ENCODE assay signal across 10 cellular contexts in the genomic region with DNA sequence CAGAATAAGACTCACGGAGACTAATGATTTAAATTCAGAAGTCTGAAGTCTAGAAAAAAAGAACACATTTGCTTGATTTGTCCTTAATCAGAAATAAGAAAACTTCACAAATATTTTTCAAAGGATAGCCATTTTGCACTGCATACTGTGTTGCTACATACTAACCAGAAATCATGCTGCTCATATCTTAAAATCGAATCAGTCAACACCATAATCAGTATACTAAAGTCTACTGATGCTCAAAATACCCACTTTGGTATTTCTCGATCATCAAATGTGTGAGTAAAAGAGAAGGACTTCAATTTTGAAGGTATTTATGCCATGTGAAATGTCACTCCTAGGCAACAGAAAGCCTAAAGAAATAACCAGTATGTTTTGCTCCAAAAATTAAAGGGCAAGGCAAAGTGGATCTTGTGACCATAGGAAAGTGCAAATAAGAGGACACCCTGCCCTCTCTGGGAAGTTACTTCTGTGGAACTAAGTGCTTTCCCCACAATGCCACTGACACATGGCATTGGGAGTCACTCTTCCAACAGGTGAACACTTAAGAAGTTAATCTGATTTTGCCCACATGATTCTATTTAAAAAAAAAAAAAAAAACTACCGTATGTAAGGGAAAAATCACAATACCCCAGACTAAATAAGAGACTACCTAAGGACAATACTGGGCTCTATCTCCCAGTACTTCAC. TPM values are rescaled to one million over a fixed set of nuclear protein-coding genes. Genes with fewer than 3 reads are reported as not detected.
DNase-seq lines count a peak whose midpoint lies in the region; ATAC-seq and TF ChIP-seq lines count a peak whose summit lies in the region.
"Had no signal": no experiment of that assay in that cellular context is flagged by ENCODE, and none has a peak within 500 bp of the region (broad histone marks: within the 10 kb centered on the region; RNA-seq: fewer than 3 reads in every experiment).

No MANE protein-coding gene starts in this region.

- intact Hi-C loops in mucosa of descending colon (cut with DNase I, micrococcal nuclease): no loop called here

- H3K9me3 Mint-ChIP-seq in activated CD4-positive, alpha-beta T cell treated with anti-CD3 and anti-CD28 coated beads, Interleukin-2, amount 10 ng/mL, durations not matched to agents 7 days and 5 days: no peaks in the 10 kb centered on the region
- H3K9me3 Mint-ChIP-seq in activated naive CD8-positive, alpha-beta T cell (ENCODE audit: low read depth): no peaks in the 10 kb centered on the region
- peaks cover 0 to 2% (median 0%) of the 10 kb centered on the region in 6 donors for H3K9me3 Mint-ChIP-seq in immature natural killer cell

- no peaks in the 10 kb centered on the region for H3K9me3 ChIP-seq in mucosa of descending colon
- H3K9me3 ChIP-seq: A549 had no signal

- DNase-seq in activated CD4-positive, alpha-beta T cell treated with anti-CD3 and anti-CD28 coated beads, Interleukin-2, amount 10 ng/mL, durations not matched to agents 7 days and 5 days: no peak
- no peak for DNase-seq in activated CD4-positive, alpha-beta T cell treated with anti-CD3 and anti-CD28 coated beads, Interleukin-2, amount 50 U/mL, for 1 hour
- DNase-seq in immature natural killer cell (no peak), superior temporal gyrus (ENCODE audit: extremely low spot score) (peak; percentile 54), left lobe of liver (ENCODE audit: low spot score) (no peak), mucosa of descending colon (no peak), NOMO-1 treated with dmso at 0.1 percent for 144 hours (lab: John Stamatoyannopoulos, UW; ENCODE audit: unreplicated experiment) (no peak)
- DNase-seq: NCI-H187 treated with DMSO at 0.1 percent for 48 hours had no signal

- peak overlapping the region; percentile 92 for H3K4me3 Mint-ChIP-seq in activated CD4-positive, alpha-beta T cell treated with anti-CD3 and anti-CD28 coated beads, Interleukin-2, amount 10 ng/mL, durations not matched to agents 7 days and 5 days
- H3K4me3 Mint-ChIP-seq in activated naive CD8-positive, alpha-beta T cell: peak overlapping the region; percentile 92
- H3K4me3 Mint-ChIP-seq in immature natural killer cell: peak overlapping the region; percentile 89 to 95 (median 90)

- peaks cover 11% of the 10 kb centered on the region for H3K36me3 Mint-ChIP-seq in activated CD4-positive, alpha-beta T cell treated with anti-CD3 and anti-CD28 coated beads, Interleukin-2, amount 10 ng/mL, durations not matched to agents 7 days and 5 days (ENCODE audit: low read depth)
- no peaks in the 10 kb centered on the region for H3K36me3 Mint-ChIP-seq in activated naive CD8-positive, alpha-beta T cell
- H3K36me3 Mint-ChIP-seq in immature natural killer cell: no peaks in the 10 kb centered on the region

- peak overlapping the region; percentile 72 for H3K27ac Mint-ChIP-seq in activated CD4-positive, alpha-beta T cell treated with anti-CD3 and anti-CD28 coated beads, Interleukin-2, amount 10 ng/mL, durations not matched to agents 7 days and 5 days
- peak overlapping the region; percentile 68 for H3K27ac Mint-ChIP-seq in activated naive CD8-positive, alpha-beta T cell
- H3K27ac Mint-ChIP-seq in immature natural killer cell: no peak overlapping the region

- ATAC-seq in left lobe of liver (no peak), mucosa of descending colon (no peak)
- ATAC-seq: A549 had no signal

- no peak overlapping the region for H3K4me3 ChIP-seq in mucosa of descending colon
- H3K4me3 ChIP-seq: A549 had no signal

- peaks cover 41% of the 10 kb centered on the region for H3K4me1 ChIP-seq in mucosa of descending colon (ENCODE audit: low read depth)

- POLR2A ChIA-PET in activated CD4-positive, alpha-beta T cell treated with anti-CD3 and anti-CD28 coated beads, Interleukin-2, amount 10 ng/mL, durations not matched to agents 7 days and 5 days (lab: Charles Lee): no interaction called here

- no peak for TF ChIP-seq CTCF in mucosa of descending colon (IDR thresholded peaks at IDR 0.05)

- H3K4me1 Mint-ChIP-seq in activated CD4-positive, alpha-beta T cell treated with anti-CD3 and anti-CD28 coated beads, Interleukin-2, amount 10 ng/mL, durations not matched to agents 7 days and 5 days: peaks cover 81% of the 10 kb centered on the region
- peaks cover 76% of the 10 kb centered on the region for H3K4me1 Mint-ChIP-seq in activated naive CD8-positive, alpha-beta T cell (ENCODE audit: low read depth)
- peaks cover 37 to 52% of the 10 kb centered on the region in 2 donors for H3K4me1 Mint-ChIP-seq in immature natural killer cell

- H3K27me3 Mint-ChIP-seq in activated CD4-positive, alpha-beta T cell treated with anti-CD3 and anti-CD28 coated beads, Interleukin-2, amount 10 ng/mL, durations not matched to agents 7 days and 5 days: peaks cover 20% of the 10 kb centered on the region
- H3K27me3 Mint-ChIP-seq in activated naive CD8-positive, alpha-beta T cell: no peaks in the 10 kb centered on the region
- peaks cover 8 to 13% (median 11%) of the 10 kb centered on the region in 3 donors for H3K27me3 Mint-ChIP-seq in immature natural killer cell (ENCODE audit: low read depth in 3 of 3)

- no peaks in the 10 kb centered on the region for H3K36me3 ChIP-seq in mucosa of descending colon (ENCODE audit: low read depth)

- CTCF ChIA-PET in activated CD4-positive, alpha-beta T cell treated with anti-CD3 and anti-CD28 coated beads, Interleukin-2, amount 10 ng/mL, durations not matched to agents 7 days and 5 days (lab: Charles Lee): interaction anchor here (0.9 kb wide), 1 partner anchor 90 kb away, joined by 3 read pairs; no protein-coding TSS in a partner anchor

RNA-seq across cellular contexts. Expression of a gene that starts 2.7 kb away (rescaled TPM):
- total RNA-seq in activated CD4-positive, alpha-beta T cell treated with anti-CD3 and anti-CD28 coated beads, Interleukin-2, amount 10 ng/mL, durations not matched to agents 7 days and 5 days: 10 to 100 TPM; 26.1 to 26.4 TPM
- polyA plus RNA-seq in immature natural killer cell: 1 to 10 TPM; 4.4 to 9.7 (median 4.7) TPM
- total RNA-seq in left lobe of liver (18.6 TPM), mucosa of descending colon (100 to 1,000 TPM in 1 of 3 donors, 10 to 100 TPM in 2; 72.1 to 180 (median 75.3) TPM)

Comparison
In these comparisons a context has a peak if more than half of its experiments do, and no peak if none do; other contexts are left out.
1. H3K27ac Mint-ChIP-seq: peak in activated CD4-positive, alpha-beta T cell treated with anti-CD3 and anti-CD28 coated beads, Interleukin-2, amount 10 ng/mL, durations not matched to agents 7 days and 5 days (single experiment) and activated naive CD8-positive, alpha-beta T cell (single experiment); none in immature natural killer cell (0 of 6).
2. Peak in every context shown above with its lines, with median percentiles within 50 percentile points of each other: H3K4me3 Mint-ChIP-seq.